In genomic region chr6:158232445-158233213, GRCh38 we compare ENCODE assay signal across 1 cellular context.
A peak's percentile ranks its signal among the peaks of the same experiment; 100 is the strongest.
TF ChIP-seq lines count a peak whose summit lies in the region.

No MANE protein-coding gene starts in this region.

TF ChIP-seq in HepG2, 621 proteins besides CTCF, POLR2A, EP300 and RAD21 (continued from another document and continues in another):
- no peak for TF ChIP-seq REXO4 (CRISPR knock-in tag; IDR thresholded peaks at IDR 0.05; ENCODE audit: borderline replicate concordance)
- TF ChIP-seq SP1 (IDR thresholded peaks at IDR 0.05), result no peak
- TF ChIP-seq SP1 (CRISPR knock-in tag; IDR thresholded peaks at IDR 0.05), result no peak
- TF ChIP-seq WIZ (CRISPR knock-in tag; IDR thresholded peaks at IDR 0.05), result peak; percentile 85; the same call in 1 of the 2 replicates
- peak; percentile 48; the same call in 1 of the 2 replicates for TF ChIP-seq ZBTB38 (CRISPR knock-in tag; IDR thresholded peaks at IDR 0.05)
- TF ChIP-seq ZBTB7A (CRISPR knock-in tag; IDR thresholded peaks at IDR 0.05), result no peak
- TF ChIP-seq TEAD3 (CRISPR knock-in tag; optimal IDR thresholded peaks at IDR 0.05; ENCODE audit: borderline replicate concordance), result no peak
- TF ChIP-seq MIXL1 (CRISPR knock-in tag; IDR thresholded peaks at IDR 0.05), result 0 out of 2 replicates have a peak, but pooled peaks have one; percentile 14
- TF ChIP-seq FUBP1 (CRISPR knock-in tag; IDR thresholded peaks at IDR 0.05; ENCODE audit: borderline replicate concordance), result no peak
- TF ChIP-seq MTA3 (CRISPR knock-in tag; IDR thresholded peaks at IDR 0.05), result no peak
- no peak for TF ChIP-seq THAP11 (CRISPR knock-in tag; IDR thresholded peaks at IDR 0.05)
- no peak; the same call in 1 of the 2 replicates for TF ChIP-seq NFYB (CRISPR knock-in tag; IDR thresholded peaks at IDR 0.05)
- TF ChIP-seq ZFP36 (IDR thresholded peaks at IDR 0.05; ENCODE audit: borderline replicate concordance, low read depth, low read length, partially characterized antibody), result no peak
- no peak for TF ChIP-seq MBNL3 (CRISPR knock-in tag; conservative IDR thresholded peaks at IDR 0.05)
- TF ChIP-seq SOX6 (IDR thresholded peaks at IDR 0.05), result no peak
- peak; percentile 46; the same call in 1 of the 2 replicates for TF ChIP-seq SOX6 (CRISPR knock-in tag; IDR thresholded peaks at IDR 0.05)
- 0 out of 2 replicates have a peak, but pooled peaks have one; percentile 51 for TF ChIP-seq HOXD1 (CRISPR knock-in tag; IDR thresholded peaks at IDR 0.05)
- no peak for TF ChIP-seq ZNF256 (CRISPR knock-in tag; conservative IDR thresholded peaks at IDR 0.05)
- TF ChIP-seq DMTF1 (CRISPR knock-in tag; IDR thresholded peaks at IDR 0.05), result no peak
- peak; percentile 48; the same call in 1 of the 2 replicates for TF ChIP-seq HNRNPL (IDR thresholded peaks at IDR 0.05; ENCODE audit: low read depth, low read length)
- no peak for TF ChIP-seq ZBTB34 (CRISPR knock-in tag; IDR thresholded peaks at IDR 0.05)
- peak; percentile 88 for TF ChIP-seq KMT2A (CRISPR knock-in tag; IDR thresholded peaks at IDR 0.05)
- no peak for TF ChIP-seq ZSCAN12 (CRISPR knock-in tag; IDR thresholded peaks at IDR 0.05)
- TF ChIP-seq ZNF460 (CRISPR knock-in tag; IDR thresholded peaks at IDR 0.05; ENCODE audit: borderline replicate concordance), result no peak
- TF ChIP-seq HMG20A (CRISPR knock-in tag; IDR thresholded peaks at IDR 0.05; ENCODE audit: borderline replicate concordance), result no peak
- TF ChIP-seq ARNT (IDR thresholded peaks at IDR 0.05), result no peak
- TF ChIP-seq THAP8 (CRISPR knock-in tag; IDR thresholded peaks at IDR 0.05; ENCODE audit: borderline replicate concordance), result no peak
- TF ChIP-seq ZNF703 (CRISPR knock-in tag; IDR thresholded peaks at IDR 0.05; ENCODE audit: borderline replicate concordance), result peak; percentile 84; the same call in 1 of the 2 replicates
- no peak for TF ChIP-seq FOXO4 (CRISPR knock-in tag; conservative IDR thresholded peaks at IDR 0.05)
- peak; percentile 79 for TF ChIP-seq XRCC5 (optimal IDR thresholded peaks at IDR 0.05; ENCODE audit: low read length)
- no peak for TF ChIP-seq SETDB1 (CRISPR knock-in tag; IDR thresholded peaks at IDR 0.05; ENCODE audit: borderline replicate concordance)
- TF ChIP-seq ZEB1 (IDR thresholded peaks at IDR 0.05; ENCODE audit: insufficient replicate concordance, low read depth), result no peak
- peak; percentile 53; the same call in 1 of the 2 replicates for TF ChIP-seq NFKB2 (CRISPR knock-in tag; IDR thresholded peaks at IDR 0.05; ENCODE audit: borderline replicate concordance)
- TF ChIP-seq FOSL2 (CRISPR knock-in tag; IDR thresholded peaks at IDR 0.05), result peak; percentile 21; the same call in 1 of the 2 replicates
- TF ChIP-seq UBTF (CRISPR knock-in tag; IDR thresholded peaks at IDR 0.05), result peak; percentile 95
- TF ChIP-seq ATF5 (CRISPR knock-in tag; IDR thresholded peaks at IDR 0.05; ENCODE audit: low read depth), result 0 out of 2 replicates have a peak, but pooled peaks have one; percentile 66
- no peak for TF ChIP-seq ZNF781 (CRISPR knock-in tag; IDR thresholded peaks at IDR 0.05; ENCODE audit: borderline replicate concordance, not compliant biosample characterization)
- TF ChIP-seq ZNF225 (CRISPR knock-in tag; IDR thresholded peaks at IDR 0.05), result no peak
- no peak for TF ChIP-seq GRHL1 (CRISPR knock-in tag; conservative IDR thresholded peaks at IDR 0.05)
- TF ChIP-seq PRDM15 (CRISPR knock-in tag; IDR thresholded peaks at IDR 0.05), result peak; percentile 97
- TF ChIP-seq ZBTB4 (CRISPR knock-in tag; IDR thresholded peaks at IDR 0.05; ENCODE audit: borderline replicate concordance), result 0 out of 2 replicates have a peak, but pooled peaks have one; percentile 66
- no peak for TF ChIP-seq ZMAT5 (CRISPR knock-in tag; IDR thresholded peaks at IDR 0.05; ENCODE audit: borderline replicate concordance, low read depth)
